12 cellular contexts compared by ENCODE assay signal in genomic region chr11:107957109-107957588, GRCh38. TPM values are rescaled to one million over a fixed set of nuclear protein-coding genes. Genes with fewer than 3 reads are reported as not detected.
DNase-seq lines count a peak whose midpoint lies in the region; ATAC-seq and TF ChIP-seq lines count a peak whose summit lies in the region.
"Had no signal": no experiment of that assay in that cellular context is flagged by ENCODE, and none has a peak within 500 bp of the region (broad histone marks: within the 10 kb centered on the region; RNA-seq: fewer than 3 reads in every experiment).

No MANE protein-coding gene starts in this region.

- H3K9me3 Mint-ChIP-seq in glutamatergic neuron (ENCODE audit: unreplicated experiment): peaks cover 2% of the 10 kb centered on the region
- H3K9me3 Mint-ChIP-seq: CD8-positive, alpha-beta T cell; naive B cell had no signal

- ATAC-seq in GM19351 (IDR thresholded peaks at IDR 0.05; ENCODE audit: unreplicated experiment): peak; percentile 64
- ATAC-seq: CD8-positive, alpha-beta T cell; HCT116 had no signal

- H3K4me3 Mint-ChIP-seq in glutamatergic neuron (ENCODE audit: unreplicated experiment): peak overlapping the region; percentile 87
- H3K4me3 Mint-ChIP-seq: CD8-positive, alpha-beta T cell; naive B cell had no signal

- peaks cover 15% of the 10 kb centered on the region for H3K36me3 ChIP-seq in WERI-Rb-1

- DNase-seq in AG09309 (ENCODE audit: low read depth): peak; percentile 13
- DNase-seq in MV-4-11 (lab: John Stamatoyannopoulos, UW): peak; percentile 92
- DNase-seq in glutamatergic neuron: no peak
- no peak for DNase-seq in activated effector memory CD4-positive, alpha-beta T cell treated with anti-CD3 and anti-CD28 coated beads, Interleukin-2, amount 50 U/mL, for 16 hours
- no peak for DNase-seq in WERI-Rb-1
- no peak for DNase-seq in activated CD4-positive, alpha-beta T cell treated with anti-CD3 and anti-CD28 coated beads, Interleukin-2, amount 50 U/mL, for 1 hour
- DNase-seq in coronary artery (ENCODE audit: low spot score): no peak
- DNase-seq: CD8-positive, alpha-beta T cell; naive B cell; NCI-H526 treated with DMSO at 0.1 percent for 48 hours had no signal

- H3K27ac Mint-ChIP-seq in glutamatergic neuron (ENCODE audit: unreplicated experiment): peak overlapping the region; percentile 84
- H3K27ac Mint-ChIP-seq: CD8-positive, alpha-beta T cell; naive B cell had no signal

- H3K27me3 ChIP-seq in WERI-Rb-1 (ENCODE audit: insufficient read depth, low read depth, severe bottlenecking): no peaks in the 10 kb centered on the region

- no peaks in the 10 kb centered on the region for H3K9me3 ChIP-seq in WERI-Rb-1 (ENCODE audit: severe bottlenecking)

- H3K27ac ChIP-seq in WERI-Rb-1 (no peak overlapping the region), coronary artery (no peak overlapping the region)

- H3K27me3 Mint-ChIP-seq in glutamatergic neuron (ENCODE audit: unreplicated experiment): no peaks in the 10 kb centered on the region

- no peaks in the 10 kb centered on the region for H3K36me3 Mint-ChIP-seq in glutamatergic neuron (ENCODE audit: unreplicated experiment)
- H3K36me3 Mint-ChIP-seq: CD8-positive, alpha-beta T cell; naive B cell had no signal

- H3K4me3 ChIP-seq in AG09309 (ENCODE audit: control insufficient read depth, low read depth, low read length): no peak overlapping the region
- no peak overlapping the region for H3K4me3 ChIP-seq in WERI-Rb-1 (ENCODE audit: low read depth, low read length)
- no peak overlapping the region for H3K4me3 ChIP-seq in coronary artery

- peaks cover 43% of the 10 kb centered on the region for H3K4me1 Mint-ChIP-seq in glutamatergic neuron (ENCODE audit: low read depth, unreplicated experiment)

- TF ChIP-seq CTCF in AG09309 (IDR thresholded peaks at IDR 0.05; ENCODE audit: control insufficient read depth, insufficient read depth, low read depth, low read length, missing control alignments) (no peak), glutamatergic neuron (IDR thresholded peaks at IDR 0.05; ENCODE audit: partially characterized antibody, unreplicated experiment) (no peak), WERI-Rb-1 (IDR thresholded peaks at IDR 0.05; ENCODE audit: low read depth, low read length) (no peak), coronary artery (IDR thresholded peaks at IDR 0.05) (no peak)

RNA-seq across cellular contexts. Expression of gene RAB39A, which starts 28.9 kb away (rescaled TPM):
- total RNA-seq in glutamatergic neuron (ENCODE audit: unreplicated experiment): 21.9 TPM
- total RNA-seq: CD8-positive, alpha-beta T cell had no signal

RNA-seq across cellular contexts. Expression of gene CUL5, which starts 51.5 kb away (rescaled TPM):
- 40.5 TPM for total RNA-seq in glutamatergic neuron (ENCODE audit: unreplicated experiment)

Comparison
In these comparisons a context has a peak if more than half of its experiments do, and no peak if none do; other contexts are left out.
1. DNase-seq: peak in AG09309 (single experiment) and MV-4-11 (single experiment); none in glutamatergic neuron (single experiment), activated effector memory CD4-positive, alpha-beta T cell treated with anti-CD3 and anti-CD28 coated beads, Interleukin-2, amount 50 U/mL, for 16 hours (single experiment), WERI-Rb-1 (single experiment), activated CD4-positive, alpha-beta T cell treated with anti-CD3 and anti-CD28 coated beads, Interleukin-2, amount 50 U/mL, for 1 hour (single experiment) and coronary artery (single experiment).